8 cellular contexts compared by ENCODE assay signal in genomic region chr6:34154668-34155447, GRCh38. TPM values are rescaled to one million over a fixed set of nuclear protein-coding genes. Genes with fewer than 3 reads are reported as not detected.
A peak's percentile ranks its signal among the peaks of the same experiment; 100 is the strongest.
DNase-seq lines count a peak whose midpoint lies in the region; ATAC-seq and TF ChIP-seq lines count a peak whose summit lies in the region.

No MANE protein-coding gene starts in this region.

- DNase-seq in DMS53 (lab: John Stamatoyannopoulos, UW): peak; percentile 68
- no peak for DNase-seq in DMS53 treated with DMSO at 0.1 percent for 48 hours (lab: John Stamatoyannopoulos, UW; ENCODE audit: unreplicated experiment)
- DNase-seq in NB4 (ENCODE audit: low read depth): peak; percentile 72
- peak; percentile 57 to 67 for DNase-seq in activated CD4-positive, alpha-beta T cell treated with anti-CD3 and anti-CD28 coated beads for 4 hours
- DNase-seq in colonic mucosa: peak; percentile 48
- peak in 1 of 3 donors; percentile 49 for DNase-seq in right lobe of liver
- DNase-seq in stimulated activated CD8-positive, alpha-beta memory T cell treated with anti-CD3 and anti-CD28 coated beads, Interleukin-12 subunit alpha, Interleukin-12 subunit beta, amount 100 ng/mL, for 4 hours (ENCODE audit: low read depth): peak; percentile 42

- intact Hi-C loops in colonic mucosa (cut with DNase I): loop anchor here (5.0 to 10.0 kb wide), 3 partner anchors 98 to 388 kb away; no protein-coding TSS in a partner anchor
- intact Hi-C loops in right lobe of liver (cut with DNase I): loop anchor here (5.0 to 10.0 kb wide), 3 partner anchors 100 to 390 kb away; no protein-coding TSS in a partner anchor

- H3K36me3 ChIP-seq in colonic mucosa (no peaks in the 10 kb centered on the region), right lobe of liver (no peaks in the 10 kb centered on the region)

- TF ChIP-seq CTCF in NB4 (IDR thresholded peaks at IDR 0.05; ENCODE audit: low read depth, low read length) (peak; percentile 91), colonic mucosa (IDR thresholded peaks at IDR 0.05) (peak; percentile 96), right lobe of liver (IDR thresholded peaks at IDR 0.05) (peak; percentile 81 to 94 (median 93))

- 8% methylated on average over 4 of the region's 61 CpGs for WGBS in right lobe of liver (ENCODE audit: insufficient coverage, low coverage, low lambda C conversion rate, missing lambda C conversion rate)

- ATAC-seq in right lobe of liver (peak; percentile 71 to 89 (median 83)), GM18511 (IDR thresholded peaks at IDR 0.05; ENCODE audit: unreplicated experiment) (no peak)

- H3K9me3 ChIP-seq in colonic mucosa: no peaks in the 10 kb centered on the region
- H3K9me3 ChIP-seq in right lobe of liver: peaks cover 0 to 5% (median 0%) of the 10 kb centered on the region in 4 donors

- H3K9ac ChIP-seq in colonic mucosa (ENCODE audit: low read depth in 2 of 2, low read length in 2 of 2): no peak overlapping the region

- H3K27me3 ChIP-seq in colonic mucosa (peaks cover 12% of the 10 kb centered on the region), right lobe of liver (peaks cover 0 to 9% of the 10 kb centered on the region in 2 donors)

- no peak overlapping the region for H3K27ac ChIP-seq in colonic mucosa
- H3K27ac ChIP-seq in right lobe of liver: no peak overlapping the region

- TF ChIP-seq POLR2A in NB4 (IDR thresholded peaks at IDR 0.05; ENCODE audit: extremely low read depth, insufficient read length) (no peak), right lobe of liver (IDR thresholded peaks at IDR 0.05) (no peak)

- H3K4me1 ChIP-seq in colonic mucosa: no peaks in the 10 kb centered on the region
- H3K4me1 ChIP-seq in right lobe of liver: no peaks in the 10 kb centered on the region

- H3K4me3 ChIP-seq in NB4 (ENCODE audit: low read depth, low read length) (no peak overlapping the region), colonic mucosa (no peak overlapping the region), right lobe of liver (no peak overlapping the region)

RNA-seq across cellular contexts. Expression of gene GRM4, which starts 9.0 kb away (rescaled TPM):
- total RNA-seq in colonic mucosa: under 1 TPM in 1 of 2 donors, not detected in 1; 0.07 TPM
- total RNA-seq in right lobe of liver: not detected
